ENCODE assay signal across 19 cellular contexts in the genomic region with DNA sequence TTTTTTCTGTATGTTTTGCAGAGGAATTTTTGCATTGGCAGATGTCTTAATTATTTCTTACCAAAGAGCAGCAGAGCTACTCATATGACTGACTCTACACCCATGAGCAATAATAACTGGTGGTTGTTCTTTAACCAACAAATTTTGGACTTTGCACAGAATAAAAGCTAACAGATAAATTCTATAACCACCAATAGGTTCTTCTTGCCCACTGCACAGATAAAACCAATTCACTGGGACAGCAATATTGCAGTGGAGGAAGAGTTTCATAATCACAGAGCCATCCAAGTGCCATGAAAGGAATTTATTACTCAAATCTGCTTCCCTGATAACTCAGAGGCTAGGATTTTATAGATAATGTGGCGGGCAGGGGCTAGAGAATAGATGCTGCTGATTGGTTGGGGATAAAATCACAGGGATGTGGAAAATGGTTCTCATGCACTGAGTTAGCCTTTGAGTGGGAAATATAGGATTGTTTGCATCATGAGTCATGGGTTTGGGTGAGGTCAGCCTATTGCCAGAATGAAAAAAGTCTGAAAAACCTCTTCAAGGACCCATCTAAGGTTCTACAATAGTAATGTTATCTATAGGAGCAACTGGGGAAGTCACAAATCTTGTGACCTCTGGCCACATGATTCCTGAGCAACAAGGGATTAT.
A peak's percentile ranks its signal among the peaks of the same experiment; 100 is the strongest.
DNase-seq lines count a peak whose midpoint lies in the region; ATAC-seq, FAIRE-seq and TF ChIP-seq lines count a peak whose summit lies in the region.
"Had no signal": no experiment of that assay in that cellular context is flagged by ENCODE, and none has a peak within 500 bp of the region (broad histone marks: within the 10 kb centered on the region; RNA-seq: fewer than 3 reads in every experiment).

No MANE protein-coding gene starts in this region.

- H3K27me3 ChIP-seq in endodermal cell (ENCODE audit: control insufficient read depth, insufficient read depth, low read length, poor library complexity, severe bottlenecking) (no peaks in the 10 kb centered on the region), pancreas (no peaks in the 10 kb centered on the region)
- H3K27me3 ChIP-seq: BLaER1 treated with 17β-estradiol and CSF1 and Interleukin-3, amounts not matched to agents 10 nM and 100 nM had no signal

- H3K4me3 Mint-ChIP-seq in endodermal cell, result no peak overlapping the region
- H3K4me3 Mint-ChIP-seq: CD4-positive, alpha-beta T cell; IgD-negative memory B cell had no signal

- H3K36me3 ChIP-seq in endodermal cell (ENCODE audit: control insufficient read depth, insufficient read depth, low read length) (no peaks in the 10 kb centered on the region), mucosa of descending colon (ENCODE audit: low read depth) (no peaks in the 10 kb centered on the region), pancreas (no peaks in the 10 kb centered on the region)
- H3K36me3 ChIP-seq: BLaER1 treated with 17β-estradiol and CSF1 and Interleukin-3, amounts not matched to agents 10 nM and 100 nM had no signal

- H3K9ac ChIP-seq in endodermal cell (ENCODE audit: extremely low read depth, low read length, poor library complexity, severe bottlenecking), result no peak overlapping the region
- H3K9ac ChIP-seq: BLaER1 treated with 17β-estradiol and CSF1 and Interleukin-3, amounts not matched to agents 10 nM and 100 nM; GM23248 had no signal

- ATAC-seq in mucosa of descending colon (peak; percentile 89), pancreas (no peak), GM18498 (IDR thresholded peaks at IDR 0.05; ENCODE audit: unreplicated experiment) (no peak)
- ATAC-seq: HCT116 had no signal

- TF ChIP-seq CTCF in endodermal cell (conservative IDR thresholded peaks at IDR 0.05) (no peak), mucosa of descending colon (IDR thresholded peaks at IDR 0.05) (no peak), pancreas (IDR thresholded peaks at IDR 0.05) (no peak)

- WGBS in endodermal cell (ENCODE audit: insufficient coverage in 1 of 2, insufficient read length in 1 of 2), 2 experiments, result 90 to 100% methylated on average over 1 of the region's 1 CpG
- WGBS in pancreas, 2 donors, result 17 to 47% methylated on average over 1 of the region's 1 CpG

- H3K4me1 ChIP-seq in endodermal cell (ENCODE audit: control insufficient read depth, insufficient read depth, low read length) (no peaks in the 10 kb centered on the region), mucosa of descending colon (ENCODE audit: low read depth) (no peaks in the 10 kb centered on the region), pancreas (no peaks in the 10 kb centered on the region)
- H3K4me1 ChIP-seq: BLaER1 treated with 17β-estradiol and CSF1 and Interleukin-3, amounts not matched to agents 10 nM and 100 nM had no signal

- H3K4me3 ChIP-seq in endodermal cell (ENCODE audit: low read length) (peak overlapping the region; percentile 18), mucosa of descending colon (no peak overlapping the region), pancreas (no peak overlapping the region)
- H3K4me3 ChIP-seq: BLaER1 treated with 17β-estradiol and CSF1 and Interleukin-3, amounts not matched to agents 10 nM and 100 nM; GM23248 had no signal

- H3K27ac Mint-ChIP-seq in endodermal cell, result no peak overlapping the region
- H3K27ac Mint-ChIP-seq: CD4-positive, alpha-beta T cell; IgD-negative memory B cell had no signal

- no peak for FAIRE-seq in pancreas (lab: Jason Lieb, UNC)
- FAIRE-seq: D721Med, H54 had no signal

- no peaks in the 10 kb centered on the region for H3K27me3 Mint-ChIP-seq in endodermal cell (ENCODE audit: insufficient read depth)
- H3K27me3 Mint-ChIP-seq: CD4-positive, alpha-beta T cell; IgD-negative memory B cell had no signal

- H3K9me3 Mint-ChIP-seq in endodermal cell, result peaks cover 6% of the 10 kb centered on the region

- no peaks in the 10 kb centered on the region for H3K36me3 Mint-ChIP-seq in endodermal cell (ENCODE audit: low read depth)
- H3K36me3 Mint-ChIP-seq: IgD-negative memory B cell had no signal

- H3K9me3 ChIP-seq in endodermal cell (ENCODE audit: control insufficient read depth, low read length), result peaks cover 27% of the 10 kb centered on the region
- H3K9me3 ChIP-seq in mucosa of descending colon, result peaks cover 9% of the 10 kb centered on the region
- no peaks in the 10 kb centered on the region for H3K9me3 ChIP-seq in pancreas

- peak; percentile 34 for DNase-seq in COLO829 (ENCODE audit: low spot score)
- DNase-seq in HuH-7.5 (ENCODE audit: low spot score), result peak; percentile 1
- no peak for DNase-seq in endodermal cell
- DNase-seq in mucosa of descending colon, result peak in 1 of 3 donors; percentile 9
- no peak for DNase-seq in pancreas
- DNase-seq in stimulated activated CD4-positive, alpha-beta T cell treated with anti-CD3 and anti-CD28 coated beads, Interleukin-15, amount 100 ng/mL, for 24 hours, result no peak
- DNase-seq: ACHN; CD4-positive, alpha-beta T cell; DMS153; GF-D8; GM23248; KG1 had no signal

- intact Hi-C loops in mucosa of descending colon (cut with DNase I, micrococcal nuclease), result no loop called here
- intact Hi-C loops in pancreas (cut with DNase I), result no loop called here

- no peaks in the 10 kb centered on the region for H3K4me1 Mint-ChIP-seq in endodermal cell
- H3K4me1 Mint-ChIP-seq: IgD-negative memory B cell had no signal

- H3K27ac ChIP-seq in endodermal cell (ENCODE audit: low read depth, low read length) (no peak overlapping the region), pancreas (no peak overlapping the region)
- H3K27ac ChIP-seq: BLaER1 treated with 17β-estradiol and CSF1 and Interleukin-3, amounts not matched to agents 10 nM and 100 nM; GM23248; HL-60 had no signal

Comparison
In these comparisons a context has a peak if more than half of its experiments do, and no peak if none do; other contexts are left out.
1. DNase-seq: peak in COLO829 (single experiment) and HuH-7.5 (single experiment); none in endodermal cell (single experiment), pancreas (0 of 6) and stimulated activated CD4-positive, alpha-beta T cell treated with anti-CD3 and anti-CD28 coated beads, Interleukin-15, amount 100 ng/mL, for 24 hours (single experiment).